ENCODE assay signal across 1 cellular context in the genomic region with DNA sequence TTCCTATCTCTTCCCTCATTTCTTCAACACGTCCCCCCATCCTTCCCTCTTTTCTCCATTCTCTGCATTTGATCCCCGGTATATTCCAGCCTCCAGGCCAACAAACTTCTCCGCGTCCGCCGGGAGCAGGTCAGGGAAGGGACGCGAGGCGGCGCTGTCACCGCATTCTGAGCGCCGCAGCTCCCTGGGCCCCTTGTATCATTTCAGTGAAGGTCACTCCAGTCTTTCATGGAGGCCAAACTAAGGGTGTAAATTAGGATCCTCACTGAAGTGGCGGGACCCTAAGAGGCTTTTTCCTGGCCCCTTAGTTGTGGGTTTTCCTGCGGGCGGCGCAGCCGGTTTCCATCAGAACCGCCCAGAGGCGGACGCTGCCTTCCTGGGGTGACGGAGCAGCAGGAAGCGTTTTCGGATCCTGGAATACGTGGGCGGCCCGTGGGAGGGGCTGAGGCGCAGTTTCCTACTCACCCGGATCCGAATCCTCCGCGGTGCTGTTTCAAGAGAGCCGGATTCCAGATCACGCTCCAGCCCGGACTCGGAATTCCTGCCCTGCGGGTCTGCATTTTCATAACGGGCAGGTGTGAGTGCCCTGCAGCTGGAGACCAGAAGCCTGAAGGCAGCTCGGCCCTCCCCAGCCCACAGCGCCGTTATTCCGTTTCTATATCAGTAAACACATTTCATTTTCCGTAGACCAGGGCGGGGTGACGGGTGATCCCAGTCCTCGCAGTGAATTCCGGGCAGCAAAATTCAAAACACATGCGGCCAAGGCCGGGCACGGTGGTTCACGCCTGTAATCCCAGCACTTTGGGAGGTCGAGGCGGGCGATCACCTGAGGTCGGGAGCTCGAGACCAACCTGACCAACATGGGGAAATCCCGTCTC.
TF ChIP-seq lines count a peak whose summit lies in the region.

No MANE protein-coding gene starts in this region.

TF ChIP-seq in HepG2, 621 proteins besides CTCF, POLR2A, EP300 and RAD21 (continued from another document and continues in another):
- TF ChIP-seq, protein P1, sequence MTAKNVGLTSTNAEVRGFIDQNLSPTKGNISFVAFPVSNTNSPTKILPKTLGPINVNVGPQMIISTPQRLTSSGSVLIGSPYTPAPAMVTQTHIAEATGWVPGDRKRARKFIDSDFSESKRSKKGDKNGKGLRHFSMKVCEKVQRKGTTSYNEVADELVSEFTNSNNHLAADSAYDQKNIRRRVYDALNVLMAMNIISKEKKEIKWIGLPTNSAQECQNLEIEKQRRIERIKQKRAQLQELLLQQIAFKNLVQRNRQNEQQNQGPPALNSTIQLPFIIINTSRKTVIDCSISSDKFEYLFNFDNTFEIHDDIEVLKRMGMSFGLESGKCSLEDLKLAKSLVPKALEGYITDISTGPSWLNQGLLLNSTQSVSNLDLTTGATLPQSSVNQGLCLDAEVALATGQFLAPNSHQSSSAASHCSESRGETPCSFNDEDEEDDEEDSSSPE (CRISPR knock-in tag; IDR thresholded peaks at IDR 0.05), result peak; percentile 50; the same call in 1 of the 2 replicates
- TF ChIP-seq ZNF747 (CRISPR knock-in tag; IDR thresholded peaks at IDR 0.05; ENCODE audit: borderline replicate concordance) (peak; percentile 63; the same call in 1 of the 2 replicates), ADNP (CRISPR knock-in tag; IDR thresholded peaks at IDR 0.05) (no peak), GFI1 (CRISPR knock-in tag; IDR thresholded peaks at IDR 0.05; ENCODE audit: borderline replicate concordance) (peak; percentile 34; the same call in 1 of the 2 replicates), MTF2 (CRISPR knock-in tag; IDR thresholded peaks at IDR 0.05; ENCODE audit: borderline replicate concordance) (peak; percentile 3; the same call in 1 of the 2 replicates), NR2F6 (IDR thresholded peaks at IDR 0.05) (no peak), NR2F6 (CRISPR knock-in tag; IDR thresholded peaks at IDR 0.05) (peak; percentile 45; the same call in 1 of the 2 replicates), KLF12 (CRISPR knock-in tag; IDR thresholded peaks at IDR 0.05; ENCODE audit: borderline replicate concordance) (no peak; the same call in 1 of the 2 replicates), NR2C2 (CRISPR knock-in tag; IDR thresholded peaks at IDR 0.05; ENCODE audit: borderline replicate concordance) (peak; percentile 92), ZNF501 (CRISPR knock-in tag; IDR thresholded peaks at IDR 0.05) (peak; percentile 82), HOXA7 (CRISPR knock-in tag; IDR thresholded peaks at IDR 0.05) (no peak), ARHGAP35 (CRISPR knock-in tag; IDR thresholded peaks at IDR 0.05; ENCODE audit: borderline replicate concordance) (peak; percentile 59; the same call in 1 of the 2 replicates), NAIF1 (CRISPR knock-in tag; IDR thresholded peaks at IDR 0.05; ENCODE audit: borderline replicate concordance) (0 out of 2 replicates have a peak, but pooled peaks have one; percentile 4)
- TF ChIP-seq, protein P2, sequence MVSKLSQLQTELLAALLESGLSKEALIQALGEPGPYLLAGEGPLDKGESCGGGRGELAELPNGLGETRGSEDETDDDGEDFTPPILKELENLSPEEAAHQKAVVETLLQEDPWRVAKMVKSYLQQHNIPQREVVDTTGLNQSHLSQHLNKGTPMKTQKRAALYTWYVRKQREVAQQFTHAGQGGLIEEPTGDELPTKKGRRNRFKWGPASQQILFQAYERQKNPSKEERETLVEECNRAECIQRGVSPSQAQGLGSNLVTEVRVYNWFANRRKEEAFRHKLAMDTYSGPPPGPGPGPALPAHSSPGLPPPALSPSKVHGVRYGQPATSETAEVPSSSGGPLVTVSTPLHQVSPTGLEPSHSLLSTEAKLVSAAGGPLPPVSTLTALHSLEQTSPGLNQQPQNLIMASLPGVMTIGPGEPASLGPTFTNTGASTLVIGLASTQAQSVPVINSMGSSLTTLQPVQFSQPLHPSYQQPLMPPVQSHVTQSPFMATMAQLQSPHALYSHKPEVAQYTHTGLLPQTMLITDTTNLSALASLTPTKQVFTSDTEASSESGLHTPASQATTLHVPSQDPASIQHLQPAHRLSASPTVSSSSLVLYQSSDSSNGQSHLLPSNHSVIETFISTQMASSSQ (IDR thresholded peaks at IDR 0.05; ENCODE audit: low read depth), result no peak
- TF ChIP-seq, protein P2 (CRISPR knock-in tag; IDR thresholded peaks at IDR 0.05; ENCODE audit: borderline replicate concordance), result no peak; the same call in 1 of the 2 replicates
- TF ChIP-seq, protein P3, sequence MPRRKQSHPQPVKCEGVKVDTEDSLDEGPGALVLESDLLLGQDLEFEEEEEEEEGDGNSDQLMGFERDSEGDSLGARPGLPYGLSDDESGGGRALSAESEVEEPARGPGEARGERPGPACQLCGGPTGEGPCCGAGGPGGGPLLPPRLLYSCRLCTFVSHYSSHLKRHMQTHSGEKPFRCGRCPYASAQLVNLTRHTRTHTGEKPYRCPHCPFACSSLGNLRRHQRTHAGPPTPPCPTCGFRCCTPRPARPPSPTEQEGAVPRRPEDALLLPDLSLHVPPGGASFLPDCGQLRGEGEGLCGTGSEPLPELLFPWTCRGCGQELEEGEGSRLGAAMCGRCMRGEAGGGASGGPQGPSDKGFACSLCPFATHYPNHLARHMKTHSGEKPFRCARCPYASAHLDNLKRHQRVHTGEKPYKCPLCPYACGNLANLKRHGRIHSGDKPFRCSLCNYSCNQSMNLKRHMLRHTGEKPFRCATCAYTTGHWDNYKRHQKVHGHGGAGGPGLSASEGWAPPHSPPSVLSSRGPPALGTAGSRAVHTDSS (CRISPR knock-in tag; conservative IDR thresholded peaks at IDR 0.05), result no peak
- TF ChIP-seq, protein P4, sequence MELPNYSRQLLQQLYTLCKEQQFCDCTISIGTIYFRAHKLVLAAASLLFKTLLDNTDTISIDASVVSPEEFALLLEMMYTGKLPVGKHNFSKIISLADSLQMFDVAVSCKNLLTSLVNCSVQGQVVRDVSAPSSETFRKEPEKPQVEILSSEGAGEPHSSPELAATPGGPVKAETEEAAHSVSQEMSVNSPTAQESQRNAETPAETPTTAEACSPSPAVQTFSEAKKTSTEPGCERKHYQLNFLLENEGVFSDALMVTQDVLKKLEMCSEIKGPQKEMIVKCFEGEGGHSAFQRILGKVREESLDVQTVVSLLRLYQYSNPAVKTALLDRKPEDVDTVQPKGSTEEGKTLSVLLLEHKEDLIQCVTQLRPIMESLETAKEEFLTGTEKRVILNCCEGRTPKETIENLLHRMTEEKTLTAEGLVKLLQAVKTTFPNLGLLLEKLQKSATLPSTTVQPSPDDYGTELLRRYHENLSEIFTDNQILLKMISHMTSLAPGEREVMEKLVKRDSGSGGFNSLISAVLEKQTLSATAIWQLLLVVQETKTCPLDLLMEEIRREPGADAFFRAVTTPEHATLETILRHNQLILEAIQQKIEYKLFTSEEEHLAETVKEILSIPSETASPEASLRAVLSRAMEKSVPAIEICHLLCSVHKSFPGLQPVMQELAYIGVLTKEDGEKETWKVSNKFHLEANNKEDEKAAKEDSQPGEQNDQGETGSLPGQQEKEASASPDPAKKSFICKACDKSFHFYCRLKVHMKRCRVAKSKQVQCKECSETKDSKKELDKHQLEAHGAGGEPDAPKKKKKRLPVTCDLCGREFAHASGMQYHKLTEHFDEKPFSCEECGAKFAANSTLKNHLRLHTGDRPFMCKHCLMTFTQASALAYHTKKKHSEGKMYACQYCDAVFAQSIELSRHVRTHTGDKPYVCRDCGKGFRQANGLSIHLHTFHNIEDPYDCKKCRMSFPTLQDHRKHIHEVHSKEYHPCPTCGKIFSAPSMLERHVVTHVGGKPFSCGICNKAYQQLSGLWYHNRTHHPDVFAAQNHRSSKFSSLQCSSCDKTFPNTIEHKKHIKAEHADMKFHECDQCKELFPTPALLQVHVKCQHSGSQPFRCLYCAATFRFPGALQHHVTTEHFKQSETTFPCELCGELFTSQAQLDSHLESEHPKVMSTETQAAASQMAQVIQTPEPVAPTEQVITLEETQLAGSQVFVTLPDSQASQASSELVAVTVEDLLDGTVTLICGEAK (IDR thresholded peaks at IDR 0.05), result no peak
- TF ChIP-seq, protein P4 (CRISPR knock-in tag; IDR thresholded peaks at IDR 0.05), result peak; percentile 34; the same call in 1 of the 2 replicates
- TF ChIP-seq, protein P5, sequence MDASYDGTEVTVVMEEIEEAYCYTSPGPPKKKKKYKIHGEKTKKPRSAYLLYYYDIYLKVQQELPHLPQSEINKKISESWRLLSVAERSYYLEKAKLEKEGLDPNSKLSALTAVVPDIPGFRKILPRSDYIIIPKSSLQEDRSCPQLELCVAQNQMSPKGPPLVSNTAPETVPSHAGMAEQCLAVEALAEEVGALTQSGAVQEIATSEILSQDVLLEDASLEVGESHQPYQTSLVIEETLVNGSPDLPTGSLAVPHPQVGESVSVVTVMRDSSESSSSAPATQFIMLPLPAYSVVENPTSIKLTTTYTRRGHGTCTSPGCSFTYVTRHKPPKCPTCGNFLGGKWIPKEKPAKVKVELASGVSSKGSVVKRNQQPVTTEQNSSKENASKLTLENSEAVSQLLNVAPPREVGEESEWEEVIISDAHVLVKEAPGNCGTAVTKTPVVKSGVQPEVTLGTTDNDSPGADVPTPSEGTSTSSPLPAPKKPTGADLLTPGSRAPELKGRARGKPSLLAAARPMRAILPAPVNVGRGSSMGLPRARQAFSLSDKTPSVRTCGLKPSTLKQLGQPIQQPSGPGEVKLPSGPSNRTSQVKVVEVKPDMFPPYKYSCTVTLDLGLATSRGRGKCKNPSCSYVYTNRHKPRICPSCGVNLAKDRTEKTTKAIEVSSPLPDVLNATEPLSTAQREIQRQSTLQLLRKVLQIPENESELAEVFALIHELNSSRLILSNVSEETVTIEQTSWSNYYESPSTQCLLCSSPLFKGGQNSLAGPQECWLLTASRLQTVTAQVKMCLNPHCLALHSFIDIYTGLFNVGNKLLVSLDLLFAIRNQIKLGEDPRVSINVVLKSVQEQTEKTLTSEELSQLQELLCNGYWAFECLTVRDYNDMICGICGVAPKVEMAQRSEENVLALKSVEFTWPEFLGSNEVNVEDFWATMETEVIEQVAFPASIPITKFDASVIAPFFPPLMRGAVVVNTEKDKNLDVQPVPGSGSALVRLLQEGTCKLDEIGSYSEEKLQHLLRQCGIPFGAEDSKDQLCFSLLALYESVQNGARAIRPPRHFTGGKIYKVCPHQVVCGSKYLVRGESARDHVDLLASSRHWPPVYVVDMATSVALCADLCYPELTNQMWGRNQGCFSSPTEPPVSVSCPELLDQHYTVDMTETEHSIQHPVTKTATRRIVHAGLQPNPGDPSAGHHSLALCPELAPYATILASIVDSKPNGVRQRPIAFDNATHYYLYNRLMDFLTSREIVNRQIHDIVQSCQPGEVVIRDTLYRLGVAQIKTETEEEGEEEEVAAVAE (CRISPR knock-in tag; IDR thresholded peaks at IDR 0.05; ENCODE audit: borderline replicate concordance), result peak; percentile 64
- TF ChIP-seq, protein P6, sequence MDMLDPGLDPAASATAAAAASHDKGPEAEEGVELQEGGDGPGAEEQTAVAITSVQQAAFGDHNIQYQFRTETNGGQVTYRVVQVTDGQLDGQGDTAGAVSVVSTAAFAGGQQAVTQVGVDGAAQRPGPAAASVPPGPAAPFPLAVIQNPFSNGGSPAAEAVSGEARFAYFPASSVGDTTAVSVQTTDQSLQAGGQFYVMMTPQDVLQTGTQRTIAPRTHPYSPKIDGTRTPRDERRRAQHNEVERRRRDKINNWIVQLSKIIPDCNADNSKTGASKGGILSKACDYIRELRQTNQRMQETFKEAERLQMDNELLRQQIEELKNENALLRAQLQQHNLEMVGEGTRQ (IDR thresholded peaks at IDR 0.05; ENCODE audit: low read depth, low read length), result no peak
- TF ChIP-seq, protein P6 (CRISPR knock-in tag; IDR thresholded peaks at IDR 0.05; ENCODE audit: borderline replicate concordance), result no peak
